16 cellular contexts compared by ENCODE assay signal in genomic region chr2:100178864-100179263, GRCh38. TPM values are rescaled to one million over a fixed set of nuclear protein-coding genes. Genes with fewer than 3 reads are reported as not detected.
DNase-seq lines count a peak whose midpoint lies in the region; FAIRE-seq and TF ChIP-seq lines count a peak whose summit lies in the region.
"Had no signal": no experiment of that assay in that cellular context is flagged by ENCODE, and none has a peak within 500 bp of the region (broad histone marks: within the 10 kb centered on the region; RNA-seq: fewer than 3 reads in every experiment).

No MANE protein-coding gene starts in this region.

- H3K27me3 ChIP-seq in SK-N-SH (ENCODE audit: insufficient read depth) (no peaks in the 10 kb centered on the region), neuronal stem cell (ENCODE audit: control insufficient read depth in 3 of 3, insufficient read depth in 3 of 3, low read depth in 1 of 3, low read length in 3 of 3) (peaks cover 0 to 18% (median 3%) of the 10 kb centered on the region in 3 experiments)
- H3K27me3 ChIP-seq: SJCRH30 had no signal

- H3K79me1 ChIP-seq in neuronal stem cell (ENCODE audit: low read depth, low read length), result no peaks in the 10 kb centered on the region

- H3K14ac ChIP-seq in neuronal stem cell (ENCODE audit: low read length), result no peak overlapping the region

- no peaks in the 10 kb centered on the region for H4K20me1 ChIP-seq in SK-N-SH (ENCODE audit: insufficient read depth)

- peak overlapping the region in 1 of 2 experiments; percentile 92; a peak in 2 of 4 replicates for H3K27ac ChIP-seq in SK-N-SH (ENCODE audit: low read depth in 2 of 2, low read length in 1 of 2)
- no peak overlapping the region for H3K27ac ChIP-seq in neuronal stem cell (replicated peaks; ENCODE audit: low read length)
- H3K27ac ChIP-seq: SJCRH30 had no signal

- no peak overlapping the region for H4K91ac ChIP-seq in neuronal stem cell (ENCODE audit: low read depth, low read length, poor library complexity)

- no peaks in the 10 kb centered on the region for H3K9me2 ChIP-seq in SK-N-SH

- H3K36me3 ChIP-seq in SK-N-SH (replicated peaks in 1 of 2; ENCODE audit: control insufficient read depth in 1 of 2, insufficient read depth in 2 of 2, low read length in 1 of 2) (no peaks in the 10 kb centered on the region), neuronal stem cell (replicated peaks in 1 of 2; ENCODE audit: control insufficient read depth in 2 of 2, insufficient read depth in 2 of 2, low read length in 2 of 2) (no peaks in the 10 kb centered on the region)
- H3K36me3 ChIP-seq: SJCRH30 had no signal

- H4K8ac ChIP-seq in neuronal stem cell (ENCODE audit: low read depth, low read length), result no peak overlapping the region

- H3K18ac ChIP-seq in neuronal stem cell (ENCODE audit: low read length), result no peak overlapping the region

- 25% methylated on average over 3 of the region's 3 CpGs for WGBS in SK-N-SH (ENCODE audit: low lambda C conversion rate)
- no CpG with 5 or more reads among the region's 3 CpGs for WGBS in neuronal stem cell (ENCODE audit: extremely low coverage in 2 of 2, insufficient read length in 2 of 2, insufficient replicate concordance in 1 of 2), 2 donors

- H3K9ac ChIP-seq in SK-N-SH (no peak overlapping the region), neuronal stem cell (ENCODE audit: low read depth, low read length, poor library complexity) (no peak overlapping the region)

- no peak overlapping the region for H3K4me3 ChIP-seq in SK-N-SH (ENCODE audit: low read depth in 2 of 2, low read length in 1 of 2)
- no peak overlapping the region for H3K4me3 ChIP-seq in neuronal stem cell (ENCODE audit: low read length in 2 of 2)
- H3K4me3 ChIP-seq: SJCRH30 had no signal

- POLR2A ChIA-PET in SK-N-SH (lab: Yijun Ruan, JAX), result no interaction called here

- no peak overlapping the region for H2AK5ac ChIP-seq in neuronal stem cell (ENCODE audit: low read depth, low read length)

- H3K79me2 ChIP-seq in SK-N-SH (ENCODE audit: insufficient read depth), result no peaks in the 10 kb centered on the region

- H2BK5ac ChIP-seq in neuronal stem cell (ENCODE audit: low read length), result no peak overlapping the region

- H3K4ac ChIP-seq in neuronal stem cell (ENCODE audit: low read length), result no peak overlapping the region

- peak; percentile 37 for DNase-seq in NCI-H748 (lab: John Stamatoyannopoulos, UW; ENCODE audit: unreplicated experiment)
- no peak for DNase-seq in NCI-H748 treated with DMSO at 0.1 percent for 48 hours (lab: John Stamatoyannopoulos, UW)
- DNase-seq in NCI-H146 treated with DMSO at 0.1 percent for 48 hours (lab: John Stamatoyannopoulos, UW; ENCODE audit: unreplicated experiment), result peak; percentile 68
- peak; percentile 72 for DNase-seq in SK-N-SH
- DNase-seq in neuronal stem cell (ENCODE audit: low spot score), result no peak
- no peak for DNase-seq in NCI-H524 treated with DMSO at 0.1 percent for 48 hours (lab: John Stamatoyannopoulos, UW)
- DNase-seq in islet precursor cell, result no peak
- DNase-seq in frontal cortex (ENCODE audit: low spot score in 2 of 2), result no peak
- DNase-seq: 8988T, DMS153, DND-41, NCI-H1105 treated with DMSO at 0.1 percent for 48 hours, NCI-H1694 had no signal

- H3K4me1 ChIP-seq in SK-N-SH (ENCODE audit: control insufficient read depth in 1 of 2, insufficient read depth in 2 of 2, low read depth in 1 of 2, low read length in 1 of 2) (peaks cover 0 to 34% of the 10 kb centered on the region in 2 experiments; a peak in 2 of 4 replicates), neuronal stem cell (ENCODE audit: control insufficient read depth in 2 of 2, insufficient read depth in 1 of 2, low read depth in 1 of 2, low read length in 2 of 2) (peaks cover 9 to 10% of the 10 kb centered on the region in 2 donors)
- H3K4me1 ChIP-seq: SJCRH30 had no signal

- peak in 1 of 2 experiments; percentile 100; a peak in 2 of 4 replicates for TF ChIP-seq EP300 in SK-N-SH (IDR thresholded peaks at IDR 0.05; ENCODE audit: borderline replicate concordance in 1 of 2, low read depth in 1 of 2, low read length in 1 of 2)

- H2AFZ ChIP-seq in SK-N-SH (ENCODE audit: low read depth) (0 out of 2 replicates have a peak overlapping the region, but pooled peaks have one; percentile 51), neuronal stem cell (ENCODE audit: low read length) (peak overlapping the region; percentile 38)

- no peak overlapping the region for H2BK15ac ChIP-seq in neuronal stem cell (ENCODE audit: low read length)

- no peak overlapping the region for H2BK12ac ChIP-seq in neuronal stem cell (ENCODE audit: low read length)

- TF ChIP-seq CTCF in SK-N-SH (IDR thresholded peaks at IDR 0.05), result no peak

- H3F3A ChIP-seq in SK-N-SH (replicated peaks; ENCODE audit: insufficient read depth), result no peaks in the 10 kb centered on the region

- CTCF ChIA-PET in SK-N-SH (lab: Yijun Ruan, JAX), result interaction anchor here (1.4 to 2.8 kb wide), 3 partner anchors 16 to 56 kb away, joined by 3 to 9 read pairs (median 8); no protein-coding TSS in a partner anchor

- no peak overlapping the region for H3K4me2 ChIP-seq in SK-N-SH
- H3K4me2 ChIP-seq in neuronal stem cell (ENCODE audit: insufficient read depth, low read length, poor library complexity, severe bottlenecking), result no peak overlapping the region

- H3K9me3 ChIP-seq in SK-N-SH, result no peaks in the 10 kb centered on the region
- no peaks in the 10 kb centered on the region for H3K9me3 ChIP-seq in neuronal stem cell (replicated peaks in 1 of 2; ENCODE audit: control insufficient read depth in 2 of 2, insufficient read depth in 1 of 2, low read depth in 1 of 2, low read length in 2 of 2)
- H3K9me3 ChIP-seq: SJCRH30 had no signal

- H3K23ac ChIP-seq in neuronal stem cell (ENCODE audit: low read depth, low read length, poor library complexity), result no peak overlapping the region

- no peak for FAIRE-seq in frontal cortex (lab: Jason Lieb, UNC)
- FAIRE-seq: GM19239 had no signal

- peak; percentile 46 for TF ChIP-seq RAD21 in SK-N-SH (IDR thresholded peaks at IDR 0.05; ENCODE audit: low read length)

- H2BK120ac ChIP-seq in neuronal stem cell (ENCODE audit: low read depth, low read length), result no peak overlapping the region

TF ChIP-seq in SK-N-SH, 30 proteins besides CTCF, POLR2A, EP300 and RAD21 (continues in another document):
- TF ChIP-seq GATA2 (CRISPR knock-in tag; IDR thresholded peaks at IDR 0.05) (peak; percentile 100), TEAD4 (IDR thresholded peaks at IDR 0.05; ENCODE audit: borderline replicate concordance, insufficient read depth) (peak; percentile 66; the same call in 1 of the 2 replicates), RFX5 (IDR thresholded peaks at IDR 0.05; ENCODE audit: low read length) (no peak), FOXM1 (IDR thresholded peaks at IDR 0.05; ENCODE audit: low read depth) (no peak), MXI1 (IDR thresholded peaks at IDR 0.05; ENCODE audit: low read depth, low read length) (peak; percentile 79), NRF1 (IDR thresholded peaks at IDR 0.05; ENCODE audit: low read depth, low read length) (no peak), EZH2phosphoT487 (IDR thresholded peaks at IDR 0.05; ENCODE audit: borderline replicate concordance, low read depth) (no peak), CHD2 (IDR thresholded peaks at IDR 0.05; ENCODE audit: low read length, partially characterized antibody) (peak; percentile 96), MAX (IDR thresholded peaks at IDR 0.05; ENCODE audit: low read depth) (no peak), RCOR1 (IDR thresholded peaks at IDR 0.05; ENCODE audit: low read length) (peak; percentile 100), TCF12 (IDR thresholded peaks at IDR 0.05) (peak; percentile 88), JUND (IDR thresholded peaks at IDR 0.05) (peak; percentile 24; the same call in 1 of the 2 replicates), FOXJ3 (CRISPR knock-in tag; IDR thresholded peaks at IDR 0.05) (peak; percentile 100), FOSL2 (IDR thresholded peaks at IDR 0.05; ENCODE audit: borderline replicate concordance, low read depth) (no peak), POLR2AphosphoS5 (IDR thresholded peaks at IDR 0.05; ENCODE audit: low read depth, low read length) (peak; percentile 89), YY1 (IDR thresholded peaks at IDR 0.05; ENCODE audit: low read depth) (no peak), TAF1 (IDR thresholded peaks at IDR 0.05; ENCODE audit: borderline replicate concordance, low read depth, low read length) (no peak)
- TF ChIP-seq, protein P1, sequence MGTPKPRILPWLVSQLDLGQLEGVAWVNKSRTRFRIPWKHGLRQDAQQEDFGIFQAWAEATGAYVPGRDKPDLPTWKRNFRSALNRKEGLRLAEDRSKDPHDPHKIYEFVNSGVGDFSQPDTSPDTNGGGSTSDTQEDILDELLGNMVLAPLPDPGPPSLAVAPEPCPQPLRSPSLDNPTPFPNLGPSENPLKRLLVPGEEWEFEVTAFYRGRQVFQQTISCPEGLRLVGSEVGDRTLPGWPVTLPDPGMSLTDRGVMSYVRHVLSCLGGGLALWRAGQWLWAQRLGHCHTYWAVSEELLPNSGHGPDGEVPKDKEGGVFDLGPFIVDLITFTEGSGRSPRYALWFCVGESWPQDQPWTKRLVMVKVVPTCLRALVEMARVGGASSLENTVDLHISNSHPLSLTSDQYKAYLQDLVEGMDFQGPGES (IDR thresholded peaks at IDR 0.05; ENCODE audit: low read depth, low read length), result no peak
- TF ChIP-seq, protein P2, sequence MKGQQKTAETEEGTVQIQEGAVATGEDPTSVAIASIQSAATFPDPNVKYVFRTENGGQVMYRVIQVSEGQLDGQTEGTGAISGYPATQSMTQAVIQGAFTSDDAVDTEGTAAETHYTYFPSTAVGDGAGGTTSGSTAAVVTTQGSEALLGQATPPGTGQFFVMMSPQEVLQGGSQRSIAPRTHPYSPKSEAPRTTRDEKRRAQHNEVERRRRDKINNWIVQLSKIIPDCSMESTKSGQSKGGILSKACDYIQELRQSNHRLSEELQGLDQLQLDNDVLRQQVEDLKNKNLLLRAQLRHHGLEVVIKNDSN (IDR thresholded peaks at IDR 0.05; ENCODE audit: borderline replicate concordance, low read depth), result no peak

RNA-seq across cellular contexts. Expression of gene AFF3, which starts 36.5 kb away (rescaled TPM):
- polyA plus RNA-seq in SK-N-SH (2012; rRNA removed), result 0.24 and 0.36 TPM in 2 replicates
- polyA plus RNA-seq in SK-N-SH (2012; cell fraction: cytosol; rRNA removed), result 0.22 and 0.59 TPM in 2 replicates
- polyA plus RNA-seq in SK-N-SH (2012; cell fraction: nucleus; rRNA removed), result 0.62 and 1.0 TPM in 2 replicates
- polyA plus RNA-seq in neuronal stem cell (2013, experiment 1 of 2), result 4.0 TPM
- 3.9 TPM for polyA plus RNA-seq in neuronal stem cell (2013, experiment 2 of 2)
- total RNA-seq in frontal cortex, result 56.7 TPM
- total RNA-seq: HepG2, SJCRH30 had no signal
- polyA plus RNA-seq: HepG2 had no signal

Comparison
In these comparisons a context has a peak if more than half of its experiments do, and no peak if none do; other contexts are left out.
1. DNase-seq: peak in NCI-H748 (single experiment), NCI-H146 treated with DMSO at 0.1 percent for 48 hours (single experiment) and SK-N-SH (single experiment); none in NCI-H748 treated with DMSO at 0.1 percent for 48 hours (single experiment), neuronal stem cell (single experiment), NCI-H524 treated with DMSO at 0.1 percent for 48 hours (single experiment), islet precursor cell (single experiment) and frontal cortex (0 of 2).